19 cellular contexts compared by ENCODE assay signal in the genomic region with DNA sequence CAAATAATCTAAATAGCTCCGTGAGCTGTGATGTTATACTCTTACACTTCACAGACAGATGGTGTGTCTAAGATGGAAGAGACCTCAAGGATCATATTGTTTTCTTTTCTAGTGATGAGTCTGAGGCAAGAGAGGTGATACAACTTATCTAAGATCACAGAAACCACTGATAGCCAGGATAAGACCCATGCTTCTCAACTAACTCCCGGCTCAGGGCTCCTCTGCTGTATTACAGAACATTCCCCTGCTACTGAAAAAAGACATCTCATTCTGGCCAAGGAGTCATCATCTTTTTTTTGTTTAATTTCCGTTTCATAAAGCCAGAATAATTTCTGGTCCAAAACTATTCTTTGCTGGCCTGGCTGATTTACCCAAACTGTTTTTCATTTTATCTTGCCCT. TPM values are rescaled to one million over a fixed set of nuclear protein-coding genes. Genes with fewer than 3 reads are reported as not detected.
DNase-seq lines count a peak whose midpoint lies in the region; ATAC-seq and TF ChIP-seq lines count a peak whose summit lies in the region.
"Had no signal": no experiment of that assay in that cellular context is flagged by ENCODE, and none has a peak within 500 bp of the region (broad histone marks: within the 10 kb centered on the region; RNA-seq: fewer than 3 reads in every experiment).

No MANE protein-coding gene starts in this region.

- H4K5ac ChIP-seq in mesendoderm (ENCODE audit: low read length) = no peak overlapping the region

- H3K27ac ChIP-seq in mesendoderm (ENCODE audit: low read depth, low read length) (no peak overlapping the region), tibial artery (no peak overlapping the region)
- H3K27ac ChIP-seq: BLaER1 had no signal

- no peaks in the 10 kb centered on the region for H3K27me3 Mint-ChIP-seq in chondrocyte (ENCODE audit: low read depth)
- H3K27me3 Mint-ChIP-seq in osteocyte (ENCODE audit: unreplicated experiment) = no peaks in the 10 kb centered on the region
- H3K27me3 Mint-ChIP-seq in activated CD8-positive, alpha-beta T cell treated with anti-CD3 and anti-CD28 coated beads, Interleukin-2, amount 10 ng/mL, durations not matched to agents 7 days and 5 days (ENCODE audit: low read depth) = peaks cover 4% of the 10 kb centered on the region

- H3K4me2 ChIP-seq in mesendoderm (ENCODE audit: low read length) = no peak overlapping the region
- H3K4me2 ChIP-seq: BLaER1 had no signal

- H3K27ac Mint-ChIP-seq in chondrocyte (ENCODE audit: unreplicated experiment) (peak overlapping the region; percentile 58), osteocyte (ENCODE audit: unreplicated experiment) (peak overlapping the region; percentile 85)
- no peak overlapping the region for H3K27ac Mint-ChIP-seq in activated CD8-positive, alpha-beta T cell treated with anti-CD3 and anti-CD28 coated beads, Interleukin-2, amount 10 ng/mL, durations not matched to agents 7 days and 5 days
- H3K27ac Mint-ChIP-seq: CD14-positive monocyte; CD4-positive, alpha-beta memory T cell; CD4-positive, CD25-positive, alpha-beta regulatory T cell; CD8-positive, alpha-beta memory T cell had no signal

- no peaks in the 10 kb centered on the region for H3K79me1 ChIP-seq in mesendoderm (ENCODE audit: low read length)

- H3K4me3 ChIP-seq in mesendoderm (ENCODE audit: low read length) = no peak overlapping the region
- no peak overlapping the region for H3K4me3 ChIP-seq in tibial artery
- H3K4me3 ChIP-seq: BLaER1 had no signal

- H3K4me1 ChIP-seq in mesendoderm (ENCODE audit: control insufficient read depth, low read depth, low read length) = no peaks in the 10 kb centered on the region
- peaks cover 0 to 7% (median 2%) of the 10 kb centered on the region in 4 donors for H3K4me1 ChIP-seq in tibial artery

- no peak overlapping the region for H2BK15ac ChIP-seq in mesendoderm (replicated peaks; ENCODE audit: low read depth)

- no peak for ATAC-seq in activated CD8-positive, alpha-beta T cell treated with anti-CD3 and anti-CD28 coated beads, Interleukin-2, amount 10 ng/mL, durations not matched to agents 7 days and 5 days
- ATAC-seq in GM18868 (IDR thresholded peaks at IDR 0.05; ENCODE audit: unreplicated experiment) = no peak

- POLR2A ChIA-PET in activated CD8-positive, alpha-beta T cell treated with anti-CD3 and anti-CD28 coated beads, Interleukin-2, amount 10 ng/mL, durations not matched to agents 7 days and 5 days (lab: Charles Lee) = no interaction called here

- H3K9ac ChIP-seq in mesendoderm (ENCODE audit: low read length) = no peak overlapping the region
- H3K9ac ChIP-seq: BLaER1 had no signal

- H2BK120ac ChIP-seq in mesendoderm (ENCODE audit: low read depth, low read length) = no peak overlapping the region

- H2AK5ac ChIP-seq in mesendoderm (ENCODE audit: low read length) = no peak overlapping the region

- no peak overlapping the region for H3K4ac ChIP-seq in mesendoderm (ENCODE audit: low read depth, low read length)

- H3K79me2 ChIP-seq in mesendoderm (ENCODE audit: control insufficient read depth, insufficient read depth, low read length) = no peaks in the 10 kb centered on the region

- WGBS in mesendoderm (ENCODE audit: extremely low coverage, insufficient coverage, low lambda C conversion rate) = no CpG with 5 or more reads among the region's 3 CpGs

- H2BK5ac ChIP-seq in mesendoderm (ENCODE audit: low read length) = no peak overlapping the region

- no peaks in the 10 kb centered on the region for H3K27me3 ChIP-seq in mesendoderm (ENCODE audit: insufficient read depth, low read length, poor library complexity)
- H3K27me3 ChIP-seq in tibial artery = no peaks in the 10 kb centered on the region
- H3K27me3 ChIP-seq: BE2C, BLaER1 had no signal

- H3K4me1 Mint-ChIP-seq in chondrocyte (ENCODE audit: low read depth) = peaks cover 52% of the 10 kb centered on the region
- peaks cover 55% of the 10 kb centered on the region for H3K4me1 Mint-ChIP-seq in osteocyte (ENCODE audit: unreplicated experiment)
- H3K4me1 Mint-ChIP-seq in activated CD8-positive, alpha-beta T cell treated with anti-CD3 and anti-CD28 coated beads, Interleukin-2, amount 10 ng/mL, durations not matched to agents 7 days and 5 days (ENCODE audit: low read depth) = no peaks in the 10 kb centered on the region
- H3K4me1 Mint-ChIP-seq: CD14-positive monocyte; CD4-positive, alpha-beta memory T cell; CD4-positive, CD25-positive, alpha-beta regulatory T cell; CD8-positive, alpha-beta memory T cell had no signal

- no peak overlapping the region for H3K4me3 Mint-ChIP-seq in chondrocyte (ENCODE audit: unreplicated experiment)
- no peak overlapping the region for H3K4me3 Mint-ChIP-seq in osteocyte (ENCODE audit: unreplicated experiment)
- H3K4me3 Mint-ChIP-seq in activated CD8-positive, alpha-beta T cell treated with anti-CD3 and anti-CD28 coated beads, Interleukin-2, amount 10 ng/mL, durations not matched to agents 7 days and 5 days = no peak overlapping the region
- H3K4me3 Mint-ChIP-seq: CD14-positive monocyte; CD4-positive, alpha-beta memory T cell; CD4-positive, CD25-positive, alpha-beta regulatory T cell; CD8-positive, alpha-beta memory T cell had no signal

- TF ChIP-seq CTCF in chondrocyte (IDR thresholded peaks at IDR 0.05) = no peak
- TF ChIP-seq CTCF in osteocyte (IDR thresholded peaks at IDR 0.05) = no peak
- TF ChIP-seq CTCF in tibial artery (IDR thresholded peaks at IDR 0.05) = no peak

- H3K9me3 Mint-ChIP-seq in chondrocyte (ENCODE audit: low read depth) (no peaks in the 10 kb centered on the region), osteocyte (ENCODE audit: unreplicated experiment) (no peaks in the 10 kb centered on the region)
- H3K9me3 Mint-ChIP-seq in activated CD8-positive, alpha-beta T cell treated with anti-CD3 and anti-CD28 coated beads, Interleukin-2, amount 10 ng/mL, durations not matched to agents 7 days and 5 days (ENCODE audit: insufficient read depth) = no peaks in the 10 kb centered on the region
- H3K9me3 Mint-ChIP-seq: CD4-positive, alpha-beta memory T cell had no signal

- H3K23ac ChIP-seq in mesendoderm (ENCODE audit: low read length) = no peak overlapping the region

- no peak overlapping the region for H3K18ac ChIP-seq in mesendoderm (ENCODE audit: low read length)

- CTCF ChIA-PET in activated CD8-positive, alpha-beta T cell treated with anti-CD3 and anti-CD28 coated beads, Interleukin-2, amount 10 ng/mL, durations not matched to agents 7 days and 5 days (lab: Charles Lee) = no interaction called here

- DNase-seq in chondrocyte (ENCODE audit: low spot score) = no peak
- DNase-seq in mesendoderm = peak; percentile 67
- no peak for DNase-seq in osteocyte (ENCODE audit: extremely low spot score, unreplicated experiment)
- DNase-seq in activated CD8-positive, alpha-beta T cell treated with anti-CD3 and anti-CD28 coated beads, Interleukin-2, amount 10 ng/mL, durations not matched to agents 7 days and 5 days = no peak
- no peak for DNase-seq in tibial artery
- no peak for DNase-seq in activated gamma-delta T cell treated with Interleukin-2 at 50 U/mL for 16 hours
- DNase-seq: 8988T; ACHN; BE2C; C1 segment of cervical spinal cord; CD4-positive, alpha-beta memory T cell; CD4-positive, CD25-positive, alpha-beta regulatory T cell; CD8-positive, alpha-beta memory T cell; COR-L47; DMS79 treated with DMSO at 0.1 percent for 48 hours; GF-D8 had no signal

- no peak overlapping the region for H4K8ac ChIP-seq in mesendoderm (ENCODE audit: low read depth, low read length)

- H3K9me3 ChIP-seq in tibial artery = no peaks in the 10 kb centered on the region
- H3K9me3 ChIP-seq: BE2C, BLaER1 had no signal

- H3K36me3 Mint-ChIP-seq in chondrocyte (ENCODE audit: low read depth) (no peaks in the 10 kb centered on the region), osteocyte (ENCODE audit: unreplicated experiment) (no peaks in the 10 kb centered on the region)
- H3K36me3 Mint-ChIP-seq in activated CD8-positive, alpha-beta T cell treated with anti-CD3 and anti-CD28 coated beads, Interleukin-2, amount 10 ng/mL, durations not matched to agents 7 days and 5 days (ENCODE audit: low read depth) = no peaks in the 10 kb centered on the region
- H3K36me3 Mint-ChIP-seq: CD14-positive monocyte; CD4-positive, alpha-beta memory T cell; CD4-positive, CD25-positive, alpha-beta regulatory T cell; CD8-positive, alpha-beta memory T cell had no signal

- intact Hi-C loops in tibial artery (cut with DNase I; ENCODE audit: low total_unique reads) = no loop called here

- no peak overlapping the region for H3K56ac ChIP-seq in mesendoderm (ENCODE audit: low read length)

- H3K36me3 ChIP-seq in mesendoderm (ENCODE audit: control insufficient read depth, insufficient read depth, low read length) = no peaks in the 10 kb centered on the region
- H3K36me3 ChIP-seq in tibial artery = no peaks in the 10 kb centered on the region
- H3K36me3 ChIP-seq: BE2C, BLaER1 had no signal

RNA-seq across cellular contexts. Expression of a gene that starts 47.0 kb away (rescaled TPM):
- 3.3 to 33.7 TPM (median 3.6 TPM) in 3 replicates for total RNA-seq in chondrocyte
- polyA plus RNA-seq in mesendoderm (2013, experiment 1 of 2) = 76.5 TPM
- 76.4 TPM for polyA plus RNA-seq in mesendoderm (2013, experiment 2 of 2)
- 2.3 and 3.2 TPM in 2 replicates for total RNA-seq in osteocyte
- total RNA-seq in activated CD8-positive, alpha-beta T cell treated with anti-CD3 and anti-CD28 coated beads, Interleukin-2, amount 10 ng/mL, durations not matched to agents 7 days and 5 days = not detected
- total RNA-seq: CD4-positive, alpha-beta memory T cell; CD4-positive, CD25-positive, alpha-beta regulatory T cell; CD8-positive, alpha-beta memory T cell had no signal
- polyA plus RNA-seq: CD14-positive monocyte; CD4-positive, alpha-beta memory T cell; CD4-positive, CD25-positive, alpha-beta regulatory T cell; CD8-positive, alpha-beta memory T cell had no signal
